16 cellular contexts compared by ENCODE assay signal in the genomic region with DNA sequence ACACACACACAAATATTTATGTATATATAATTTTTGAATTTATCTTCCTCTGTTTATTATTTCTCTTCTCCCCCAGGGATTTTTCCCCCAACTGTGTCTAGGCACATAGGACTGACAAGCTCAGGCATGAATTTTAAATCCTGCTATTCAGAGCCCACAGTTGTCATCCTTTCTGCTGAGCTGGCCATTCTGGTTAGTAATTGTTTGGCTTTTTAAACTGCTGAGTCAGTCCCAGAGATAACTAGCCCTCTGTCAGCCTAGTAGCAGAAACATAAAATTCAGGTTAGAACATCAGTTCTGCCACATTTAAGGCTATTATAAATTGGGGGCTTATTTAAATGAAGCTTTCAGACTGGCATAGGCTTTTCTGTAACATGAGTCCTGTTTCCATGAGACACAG.
"Had no signal": no experiment of that assay in that cellular context is flagged by ENCODE, and none has a peak within 500 bp of the region (broad histone marks: within the 10 kb centered on the region; RNA-seq: fewer than 3 reads in every experiment).

No MANE protein-coding gene starts in this region.

- H3K27ac ChIP-seq: coronary artery, neutrophil, parathyroid adenoma had no signal

- H3K27me3 ChIP-seq: neutrophil had no signal

- DNase-seq: activated CD4-positive, alpha-beta memory T cell treated with anti-CD3 and anti-CD28 coated beads, Interleukin-2, amount 10 ng/mL, durations not matched to agents 7 days and 5 days; activated CD4-positive, alpha-beta T cell treated with anti-CD3 and anti-CD28 coated beads for 4 hours; activated effector memory CD4-positive, alpha-beta T cell treated with Interleukin-2 at 50 U/mL for 16 hours; activated T-cell treated with anti-CD3 and anti-CD28 coated beads, Interleukin-2, amount 50 U/mL, for 4 hours; central memory CD4-positive, alpha-beta T cell; foreskin melanocyte; immature natural killer cell; mucosa of descending colon; naive thymus-derived CD4-positive, alpha-beta T cell; stimulated activated CD4-positive, alpha-beta T cell treated with anti-CD3 and anti-CD28 coated beads, Interleukin-12 subunit alpha, Interleukin-12 subunit beta, amount 100 ng/mL, for 4 hours; stimulated activated CD4-positive, alpha-beta T cell treated with anti-CD3 and anti-CD28 coated beads, Interleukin-2, amount 100 ng/mL, for 24 hours had no signal

- H3K27me3 Mint-ChIP-seq: activated CD4-positive, alpha-beta memory T cell treated with anti-CD3 and anti-CD28 coated beads, Interleukin-2, amount 10 ng/mL, durations not matched to agents 7 days and 5 days; naive thymus-derived CD4-positive, alpha-beta T cell had no signal

- H3K4me3 ChIP-seq: coronary artery, mucosa of descending colon had no signal

- H3K4me1 Mint-ChIP-seq: activated CD4-positive, alpha-beta memory T cell treated with anti-CD3 and anti-CD28 coated beads, Interleukin-2, amount 10 ng/mL, durations not matched to agents 7 days and 5 days; immature natural killer cell; naive thymus-derived CD4-positive, alpha-beta T cell had no signal

- H3K27ac Mint-ChIP-seq: activated CD4-positive, alpha-beta memory T cell treated with anti-CD3 and anti-CD28 coated beads, Interleukin-2, amount 10 ng/mL, durations not matched to agents 7 days and 5 days; activated naive CD4-positive, alpha-beta T cell treated with anti-CD3 and anti-CD28 coated beads, Interleukin-2, amount 50 U/mL, for 72 hours; immature natural killer cell; naive thymus-derived CD4-positive, alpha-beta T cell; T-helper 1 cell treated with Interleukin-12 subunit alpha and Interleukin-12 subunit beta and Interleukin-4 antibody, amounts not matched to agents 30 μg/mL and 1 μg/mL, for 36 hours had no signal

- H3K4me3 Mint-ChIP-seq: activated CD4-positive, alpha-beta memory T cell treated with anti-CD3 and anti-CD28 coated beads, Interleukin-2, amount 10 ng/mL, durations not matched to agents 7 days and 5 days; activated T-cell treated with anti-CD3 and anti-CD28 coated beads, Interleukin-2, amount 50 U/mL, for 4 hours; immature natural killer cell; naive thymus-derived CD4-positive, alpha-beta T cell; T-helper 1 cell treated with Interleukin-12 subunit alpha and Interleukin-12 subunit beta and Interleukin-4 antibody, amounts not matched to agents 30 μg/mL and 1 μg/mL, for 36 hours had no signal

- H3K9me3 ChIP-seq: mucosa of descending colon, neutrophil had no signal

- H3K36me3 Mint-ChIP-seq: activated naive CD4-positive, alpha-beta T cell treated with anti-CD3 and anti-CD28 coated beads, Interleukin-2, amount 50 U/mL, for 72 hours; immature natural killer cell; naive thymus-derived CD4-positive, alpha-beta T cell had no signal

- ATAC-seq: activated naive CD4-positive, alpha-beta T cell treated with anti-CD3 and anti-CD28 coated beads, Interleukin-2, amount 50 U/mL, for 72 hours; activated T-cell treated with anti-CD3 and anti-CD28 coated beads, Interleukin-2, amount 50 U/mL, for 4 hours; mucosa of descending colon; naive thymus-derived CD4-positive, alpha-beta T cell had no signal

- H3K9me3 Mint-ChIP-seq: activated CD4-positive, alpha-beta memory T cell treated with anti-CD3 and anti-CD28 coated beads, Interleukin-2, amount 10 ng/mL, durations not matched to agents 7 days and 5 days; activated naive CD4-positive, alpha-beta T cell treated with anti-CD3 and anti-CD28 coated beads, Interleukin-2, amount 50 U/mL, for 72 hours; activated T-cell treated with anti-CD3 and anti-CD28 coated beads, Interleukin-2, amount 50 U/mL, for 4 hours; immature natural killer cell; naive thymus-derived CD4-positive, alpha-beta T cell; T-helper 1 cell treated with Interleukin-12 subunit alpha and Interleukin-12 subunit beta and Interleukin-4 antibody, amounts not matched to agents 30 μg/mL and 1 μg/mL, for 36 hours had no signal

- H3K4me1 ChIP-seq: parathyroid adenoma had no signal

- H3K36me3 ChIP-seq: neutrophil had no signal
